In the genomic region with DNA sequence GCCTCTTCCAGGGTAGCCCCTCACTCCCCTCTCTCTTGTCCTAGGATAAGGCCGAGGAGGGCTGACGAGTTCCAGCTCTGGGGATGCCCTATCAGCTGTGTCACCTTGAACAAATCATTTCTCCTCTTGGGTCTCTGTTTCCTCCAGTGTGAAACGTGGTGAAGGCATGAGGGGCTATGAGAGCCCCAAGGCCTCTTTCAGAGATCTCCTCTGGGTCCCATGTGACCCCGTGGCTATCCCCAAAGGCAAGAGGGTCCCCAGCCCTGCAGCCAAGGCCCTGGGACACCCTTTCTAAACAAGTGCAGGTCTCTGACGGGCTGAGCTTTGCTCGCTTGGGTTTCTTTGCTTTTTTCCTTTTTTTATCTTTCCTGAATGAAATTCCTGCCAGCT, we compare ENCODE assay signal across 9 cellular contexts. TPM values are rescaled to one million over a fixed set of nuclear protein-coding genes. Genes with fewer than 3 reads are reported as not detected.
DNase-seq lines count a peak whose midpoint lies in the region; ATAC-seq and TF ChIP-seq lines count a peak whose summit lies in the region.
"Had no signal": no experiment of that assay in that cellular context is flagged by ENCODE, and none has a peak within 500 bp of the region (broad histone marks: within the 10 kb centered on the region; RNA-seq: fewer than 3 reads in every experiment).

No MANE protein-coding gene starts in this region.

- H3K4me2 ChIP-seq in KMS-11: 0 out of 2 replicates have a peak overlapping the region, but pooled peaks have one; percentile 33

- H3K36me3 ChIP-seq in BJ (ENCODE audit: control insufficient read depth, insufficient read depth, low read length) (no peaks in the 10 kb centered on the region), KMS-11 (ENCODE audit: insufficient read depth) (no peaks in the 10 kb centered on the region)

- TF ChIP-seq CTCF in BJ (IDR thresholded peaks at IDR 0.05; ENCODE audit: insufficient read depth, low read depth, low read length): no peak
- no peak for TF ChIP-seq CTCF in KMS-11 (conservative IDR thresholded peaks at IDR 0.05; ENCODE audit: low read depth, low read length)
- TF ChIP-seq CTCF in nephron progenitor cell (IDR thresholded peaks at IDR 0.05): no peak

- H3K9me3 Mint-ChIP-seq in nephron progenitor cell: no peaks in the 10 kb centered on the region

- no peaks in the 10 kb centered on the region for H3K36me3 Mint-ChIP-seq in nephron progenitor cell (ENCODE audit: low read depth)

- DNase-seq in BJ (ENCODE audit: low read depth) (no peak), dermis blood vessel endothelial cell (peak; percentile 10), nephron progenitor cell (no peak), Ammon's horn (ENCODE audit: low spot score) (no peak)

- no peak overlapping the region for H3K9ac ChIP-seq in KMS-11

- H3K27ac ChIP-seq in KMS-11: no peak overlapping the region
- H3K27ac ChIP-seq: HL-60 had no signal

- H3K4me3 Mint-ChIP-seq in nephron progenitor cell: peak overlapping the region; percentile 81

- H3K79me2 ChIP-seq in KMS-11 (ENCODE audit: insufficient read depth, low read depth): no peaks in the 10 kb centered on the region

- ATAC-seq in HG02610 (IDR thresholded peaks at IDR 0.05; ENCODE audit: unreplicated experiment) (no peak), GM19397 (IDR thresholded peaks at IDR 0.05; ENCODE audit: unreplicated experiment) (no peak), GM21723 (IDR thresholded peaks at IDR 0.05; ENCODE audit: unreplicated experiment) (no peak)

- H3K4me3 ChIP-seq in BJ (ENCODE audit: low read depth, low read length): peak overlapping the region; percentile 41
- no peak overlapping the region for H3K4me3 ChIP-seq in KMS-11 (IDR thresholded peaks at IDR 0.05; ENCODE audit: insufficient read depth, low read depth, low read length)

- POLR2A ChIA-PET in BJ (lab: Charles Lee): no interaction called here

- H3K27me3 ChIP-seq in BJ (ENCODE audit: control insufficient read depth, insufficient read depth, low read length) (peaks cover 1% of the 10 kb centered on the region; the same call in 1 of the 2 replicates), KMS-11 (ENCODE audit: insufficient read depth, low read depth) (peaks cover 10% of the 10 kb centered on the region; the same call in 1 of the 2 replicates)

- CTCF ChIA-PET in BJ (lab: Yijun Ruan, JAX): interaction anchor here (0.8 to 11.3 kb wide), 35 partner anchors 8 to 650 kb away, joined by 3 to 375 read pairs (median 9); a partner anchor contains a TSS

- H2AFZ ChIP-seq in KMS-11 (ENCODE audit: low read depth): peak overlapping the region; percentile 22; the same call in 1 of the 2 replicates

- H4K20me1 ChIP-seq in KMS-11 (ENCODE audit: insufficient read depth): no peaks in the 10 kb centered on the region

- H3K4me1 ChIP-seq in KMS-11 (ENCODE audit: low read depth, poor library complexity, severe bottlenecking): peaks cover 7% of the 10 kb centered on the region

- H3K27me3 Mint-ChIP-seq in nephron progenitor cell (ENCODE audit: low read depth, poor library complexity): peaks cover 70% of the 10 kb centered on the region

- H3K4me1 Mint-ChIP-seq in nephron progenitor cell: peaks cover 39% of the 10 kb centered on the region

- H3K27ac Mint-ChIP-seq in nephron progenitor cell: no peak overlapping the region

RNA-seq across cellular contexts. Expression of a gene that starts 25.5 kb away (rescaled TPM):
- polyA plus RNA-seq in BJ (2011; rRNA removed): 102 and 120 TPM in 2 replicates
- polyA minus RNA-seq in BJ (2011; rRNA and poly(A)+ RNA removed): 40.0 and 59.7 TPM in 2 replicates
- 121 and 127 TPM in 2 replicates for total RNA-seq in dermis blood vessel endothelial cell
